In genomic region chr7:142939226-142939910, GRCh38 we compare ENCODE assay signal across 12 cellular contexts. TPM values are rescaled to one million over a fixed set of nuclear protein-coding genes. Genes with fewer than 3 reads are reported as not detected.
DNase-seq lines count a peak whose midpoint lies in the region; ATAC-seq and TF ChIP-seq lines count a peak whose summit lies in the region.
"Had no signal": no experiment of that assay in that cellular context is flagged by ENCODE, and none has a peak within 500 bp of the region (broad histone marks: within the 10 kb centered on the region; RNA-seq: fewer than 3 reads in every experiment).

Gene LLCFC1 (plus strand): TSS chr7:142939484. CDS start chr7:142939622, 138 bp downstream.

- TF ChIP-seq CTCF in Caco-2 (IDR thresholded peaks at IDR 0.05; ENCODE audit: insufficient read depth in 1 of 2, low read depth in 1 of 2, low read length in 1 of 2, severe bottlenecking in 1 of 2, unreplicated experiment in 1 of 2) (peak; percentile 43 to 62), PC-9 (conservative IDR thresholded peaks at IDR 0.05) (peak; percentile 70), kidney epithelial cell (IDR thresholded peaks at IDR 0.05; ENCODE audit: insufficient read depth, low read length, poor library complexity, severe bottlenecking) (peak; percentile 9)

- no peaks in the 10 kb centered on the region for H3K79me2 ChIP-seq in PC-9 (ENCODE audit: low read depth)

- H3K4me2 ChIP-seq in PC-9 = no peak within 1 kb of the TSS

- no peak within 1 kb of the TSS for H3K4me3 Mint-ChIP-seq in Caco-2 (ENCODE audit: unreplicated experiment)
- no peak within 1 kb of the TSS for H3K4me3 Mint-ChIP-seq in T-helper 17 cell

- H3K36me3 Mint-ChIP-seq in Caco-2 (ENCODE audit: insufficient read depth, unreplicated experiment) (no peaks in the 10 kb centered on the region), T-helper 17 cell (ENCODE audit: low read depth) (peaks cover 4% of the 10 kb centered on the region)

- BruUV-seq in Caco-2 (replicated peaks; lab: Mats Ljungman, UMichigan) (no TSS peak), PC-9 (replicated peaks; lab: Mats Ljungman, UMichigan) (no TSS peak)

- H3K36me3 ChIP-seq in Caco-2 (ENCODE audit: control insufficient read depth, insufficient read depth, low read length) (no peaks in the 10 kb centered on the region), PC-9 (ENCODE audit: low read depth) (no peaks in the 10 kb centered on the region), kidney epithelial cell (ENCODE audit: control insufficient read depth, insufficient read depth, low read length) (no peaks in the 10 kb centered on the region)

- H3K27ac ChIP-seq in PC-9 = no peak within 1 kb of the TSS

- no peak within 1 kb of the TSS for H3K4me3 ChIP-seq in Caco-2 (ENCODE audit: low read depth, low read length)
- H3K4me3 ChIP-seq in PC-9 = no peak within 1 kb of the TSS
- no peak within 1 kb of the TSS for H3K4me3 ChIP-seq in kidney epithelial cell (ENCODE audit: low read depth, low read length)

- H3K4me1 ChIP-seq in Caco-2 (no peaks in the 10 kb centered on the region), PC-9 (replicated peaks; ENCODE audit: insufficient read depth) (no peaks in the 10 kb centered on the region)

- ATAC-seq in GM18867 (IDR thresholded peaks at IDR 0.05; ENCODE audit: unreplicated experiment) (peak; percentile 51), T-helper 17 cell (no peak), GM18870 (IDR thresholded peaks at IDR 0.05; ENCODE audit: unreplicated experiment) (no peak), HG03354 (IDR thresholded peaks at IDR 0.05; ENCODE audit: poor library complexity, severe bottlenecking, unreplicated experiment) (no peak)

- POLR2A ChIA-PET in Caco-2 (lab: Charles Lee) (no interaction called here), PC-9 (lab: Charles Lee; ENCODE audit: unreplicated experiment) (no interaction called here)

- H3K9me2 ChIP-seq in PC-9 (ENCODE audit: insufficient read depth) = no peaks in the 10 kb centered on the region

- no peaks in the 10 kb centered on the region for H4K20me1 ChIP-seq in PC-9 (ENCODE audit: insufficient read depth)

- intact Hi-C loops in Caco-2 (cut with micrococcal nuclease; ENCODE audit: unreplicated experiment) (loop anchor here (1.0 kb wide), 1 partner anchor 58 kb away; no protein-coding TSS in a partner anchor), PC-9 (cut with micrococcal nuclease; ENCODE audit: unreplicated experiment) (loop anchor here (1.0 kb wide), 1 partner anchor 58 kb away; no protein-coding TSS in a partner anchor)

- CTCF ChIA-PET in Caco-2 (lab: Charles Lee) (interaction anchor here (0.9 kb wide), 1 partner anchor 276 kb away, joined by 4 read pairs; no protein-coding TSS in a partner anchor), PC-9 (lab: Charles Lee) (no interaction called here)

- H3K4me1 Mint-ChIP-seq in Caco-2 (ENCODE audit: low read depth, unreplicated experiment) = peaks cover 18% of the 10 kb centered on the region
- peaks cover 10% of the 10 kb centered on the region for H3K4me1 Mint-ChIP-seq in T-helper 17 cell

- no peaks in the 10 kb centered on the region for H3K27me3 Mint-ChIP-seq in Caco-2 (ENCODE audit: insufficient read depth, unreplicated experiment)
- H3K27me3 Mint-ChIP-seq in T-helper 17 cell = peaks cover 48% of the 10 kb centered on the region

- H3K9me3 Mint-ChIP-seq in Caco-2 (ENCODE audit: unreplicated experiment) = no peaks in the 10 kb centered on the region

- H3K27ac Mint-ChIP-seq in Caco-2 (ENCODE audit: unreplicated experiment) = no peak within 1 kb of the TSS
- H3K27ac Mint-ChIP-seq in T-helper 17 cell = no peak within 1 kb of the TSS

- no peaks in the 10 kb centered on the region for H3F3A ChIP-seq in PC-9 (ENCODE audit: insufficient read depth, low read depth)

- H2AFZ ChIP-seq in PC-9 = no peak within 1 kb of the TSS

- no peaks in the 10 kb centered on the region for H3K9me3 ChIP-seq in Caco-2
- H3K9me3 ChIP-seq in PC-9 (ENCODE audit: insufficient read depth, low read depth) = no peaks in the 10 kb centered on the region
- no peaks in the 10 kb centered on the region for H3K9me3 ChIP-seq in T-helper 17 cell (ENCODE audit: control insufficient read depth, low read length, poor library complexity, severe bottlenecking)

- DNase-seq in Caco-2 (peak; percentile 56 to 60), PC-9 (peak; percentile 44 to 54), kidney epithelial cell (ENCODE audit: low read depth) (no peak), T-helper 17 cell (no peak), GDM1 (lab: John Stamatoyannopoulos, UW) (no peak)
- DNase-seq: cerebellar nuclear complex, DMS53, OCI-M1 had no signal

- H3K27me3 ChIP-seq in Caco-2 (replicated peaks; ENCODE audit: control insufficient read depth, insufficient read depth, low read length) = no peaks in the 10 kb centered on the region
- no peaks in the 10 kb centered on the region for H3K27me3 ChIP-seq in PC-9 (ENCODE audit: insufficient read depth, low read depth)
- no peaks in the 10 kb centered on the region for H3K27me3 ChIP-seq in kidney epithelial cell (ENCODE audit: control insufficient read depth, insufficient read depth, low read length)

RNA-seq across cellular contexts. Expression of gene LLCFC1, which starts in this region (rescaled TPM):
- total RNA-seq in Caco-2 (2022) (not detected in 2 replicates), PC-9 (2021) (not detected in 2 replicates), kidney epithelial cell (not detected in 2 replicates), T-helper 17 cell (not detected)
- total RNA-seq: posterior vena cava had no signal

Comparison
In these comparisons a context has a peak if more than half of its experiments do, and no peak if none do; other contexts are left out.
1. Peak in DNase-seq in Caco-2; RNA of the gene not detected or under 1 TPM.
2. Peak in DNase-seq in PC-9; RNA of the gene not detected or under 1 TPM.
3. CTCF ChIP-seq: peak in every context shown above with its lines; median percentile 70 in PC-9; 52 in Caco-2; 9 in kidney epithelial cell.